Comparison of ENCODE assay signal across 8 cellular contexts in the genomic region with DNA sequence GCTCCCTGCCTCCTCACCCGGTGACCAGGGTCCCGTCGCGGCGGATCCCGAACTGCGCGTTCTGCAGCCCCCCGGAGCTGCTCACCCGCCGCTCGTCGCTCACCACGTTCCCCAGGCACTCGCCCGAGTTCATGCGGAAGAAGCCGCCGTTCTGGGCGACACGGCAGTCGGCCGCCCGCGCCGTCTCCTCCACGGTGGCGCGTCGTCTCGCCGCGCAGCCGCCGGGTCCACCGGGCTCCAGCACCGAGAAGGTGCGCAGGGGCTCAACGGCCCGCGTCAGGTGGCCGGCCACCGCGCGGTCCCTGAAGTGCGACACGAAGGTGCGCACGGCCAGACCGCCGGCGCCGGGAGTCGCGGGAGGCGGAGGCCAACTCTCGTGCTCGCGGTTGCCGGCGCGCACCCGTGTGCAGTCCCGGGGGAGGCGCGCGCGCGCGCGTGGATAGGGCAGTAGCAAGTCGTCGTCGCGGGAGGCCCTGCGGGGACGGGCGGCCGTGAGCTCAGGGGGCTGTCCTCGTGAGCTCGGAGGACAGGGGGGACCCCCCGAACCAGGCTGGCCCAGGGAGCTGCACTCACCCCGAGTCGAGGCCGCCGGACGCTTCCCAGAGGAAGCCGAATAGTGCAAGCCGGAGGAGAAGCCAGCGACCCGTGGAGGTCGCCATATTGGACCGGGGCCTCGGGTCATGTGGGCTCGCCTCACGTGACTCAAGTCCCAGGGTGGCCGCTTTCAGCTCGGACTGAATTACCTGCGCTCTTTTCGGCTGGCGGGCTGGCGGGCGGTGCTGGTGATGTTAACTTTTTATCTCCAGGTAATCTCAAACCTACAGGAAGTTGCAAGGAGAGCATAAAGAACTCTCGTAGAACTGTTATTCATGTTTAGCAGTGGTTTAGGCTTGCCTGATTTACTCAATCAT. TPM values are rescaled to one million over a fixed set of nuclear protein-coding genes. Genes with fewer than 3 reads are reported as not detected.
DNase-seq lines count a peak whose midpoint lies in the region; ATAC-seq and TF ChIP-seq lines count a peak whose summit lies in the region.

A gene with protein sequence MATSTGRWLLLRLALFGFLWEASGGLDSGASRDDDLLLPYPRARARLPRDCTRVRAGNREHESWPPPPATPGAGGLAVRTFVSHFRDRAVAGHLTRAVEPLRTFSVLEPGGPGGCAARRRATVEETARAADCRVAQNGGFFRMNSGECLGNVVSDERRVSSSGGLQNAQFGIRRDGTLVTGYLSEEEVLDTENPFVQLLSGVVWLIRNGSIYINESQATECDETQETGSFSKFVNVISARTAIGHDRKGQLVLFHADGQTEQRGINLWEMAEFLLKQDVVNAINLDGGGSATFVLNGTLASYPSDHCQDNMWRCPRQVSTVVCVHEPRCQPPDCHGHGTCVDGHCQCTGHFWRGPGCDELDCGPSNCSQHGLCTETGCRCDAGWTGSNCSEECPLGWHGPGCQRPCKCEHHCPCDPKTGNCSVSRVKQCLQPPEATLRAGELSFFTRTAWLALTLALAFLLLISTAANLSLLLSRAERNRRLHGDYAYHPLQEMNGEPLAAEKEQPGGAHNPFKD (minus strand): TSS at position 680 of the 911 bp plus-strand sequence. CDS start 21 bp downstream, at position 659.

- H3K4me3 Mint-ChIP-seq in activated CD8-positive, alpha-beta T cell treated with anti-CD3 and anti-CD28 coated beads, Interleukin-2, amount 10 ng/mL, durations not matched to agents 7 days and 5 days = peak within 1 kb of the TSS; percentile 82

- peak; percentile 88 for DNase-seq in NCI-H82 (lab: John Stamatoyannopoulos, UW)
- DNase-seq in activated CD8-positive, alpha-beta T cell treated with anti-CD3 and anti-CD28 coated beads, Interleukin-2, amount 10 ng/mL, durations not matched to agents 7 days and 5 days = peak; percentile 90
- DNase-seq in lower lobe of right lung = peak; percentile 94
- DNase-seq in stimulated activated CD4-positive, alpha-beta T cell treated with anti-CD3 and anti-CD28 coated beads, Interleukin-4, amount 100 ng/mL, for 48 hours (ENCODE audit: low read depth in 2 of 2) = peak; percentile 71 to 80

- intact Hi-C loops in lower lobe of right lung (cut with DNase I) = no loop called here

- H3K9me3 ChIP-seq in ectodermal cell (ENCODE audit: control insufficient read depth, low read length) (no peaks in the 10 kb centered on the region), lower lobe of right lung (no peaks in the 10 kb centered on the region)

- H3K27ac ChIP-seq in C4-2B = peak within 1 kb of the TSS; percentile 68
- peak within 1 kb of the TSS; percentile 32 for H3K27ac ChIP-seq in ectodermal cell (ENCODE audit: insufficient read depth, low read depth, low read length, poor library complexity, severe bottlenecking)
- peak within 1 kb of the TSS; percentile 81 for H3K27ac ChIP-seq in lower lobe of right lung

- H3K27ac Mint-ChIP-seq in activated CD8-positive, alpha-beta T cell treated with anti-CD3 and anti-CD28 coated beads, Interleukin-2, amount 10 ng/mL, durations not matched to agents 7 days and 5 days = peak within 1 kb of the TSS; percentile 86

- no peaks in the 10 kb centered on the region for H3K9me3 Mint-ChIP-seq in activated CD8-positive, alpha-beta T cell treated with anti-CD3 and anti-CD28 coated beads, Interleukin-2, amount 10 ng/mL, durations not matched to agents 7 days and 5 days (ENCODE audit: insufficient read depth)

- H3K36me3 ChIP-seq in ectodermal cell (ENCODE audit: control insufficient read depth, insufficient read depth, low read length) (no peaks in the 10 kb centered on the region), lower lobe of right lung (peaks cover 9% of the 10 kb centered on the region)

- POLR2A ChIA-PET in activated CD8-positive, alpha-beta T cell treated with anti-CD3 and anti-CD28 coated beads, Interleukin-2, amount 10 ng/mL, durations not matched to agents 7 days and 5 days (lab: Charles Lee) = interaction anchor here (0.6 to 3.9 kb wide), 5 partner anchors 11 to 357 kb away, joined by 3 to 18 read pairs (median 3); a partner anchor contains a TSS

- peaks cover 9% of the 10 kb centered on the region for H3K27me3 ChIP-seq in ectodermal cell (ENCODE audit: control insufficient read depth, insufficient read depth, low read length, poor library complexity, severe bottlenecking)
- H3K27me3 ChIP-seq in lower lobe of right lung (ENCODE audit: low read depth) = no peaks in the 10 kb centered on the region

- no peaks in the 10 kb centered on the region for H3K27me3 Mint-ChIP-seq in activated CD8-positive, alpha-beta T cell treated with anti-CD3 and anti-CD28 coated beads, Interleukin-2, amount 10 ng/mL, durations not matched to agents 7 days and 5 days (ENCODE audit: low read depth)

- ATAC-seq in GM19328 (IDR thresholded peaks at IDR 0.05; ENCODE audit: unreplicated experiment) (peak; percentile 70), HG03469 (IDR thresholded peaks at IDR 0.05; ENCODE audit: unreplicated experiment) (peak; percentile 65), lower lobe of right lung (peak; percentile 95 to 98)
- peak; percentile 96 for ATAC-seq in activated CD8-positive, alpha-beta T cell treated with anti-CD3 and anti-CD28 coated beads, Interleukin-2, amount 10 ng/mL, durations not matched to agents 7 days and 5 days

- TF ChIP-seq CTCF in C4-2B (conservative IDR thresholded peaks at IDR 0.05) = no peak
- TF ChIP-seq CTCF in lower lobe of right lung (IDR thresholded peaks at IDR 0.05) = no peak

- H3K4me3 ChIP-seq in ectodermal cell (ENCODE audit: insufficient read depth, low read depth, low read length) (peak within 1 kb of the TSS; percentile 86), lower lobe of right lung (peak within 1 kb of the TSS; percentile 95)

- H3K36me3 Mint-ChIP-seq in activated CD8-positive, alpha-beta T cell treated with anti-CD3 and anti-CD28 coated beads, Interleukin-2, amount 10 ng/mL, durations not matched to agents 7 days and 5 days (ENCODE audit: low read depth) = no peaks in the 10 kb centered on the region

- 1% methylated on average over 104 of the region's 104 CpGs for WGBS in ectodermal cell, 2 experiments

- CTCF ChIA-PET in activated CD8-positive, alpha-beta T cell treated with anti-CD3 and anti-CD28 coated beads, Interleukin-2, amount 10 ng/mL, durations not matched to agents 7 days and 5 days (lab: Charles Lee) = interaction anchor here (0.7 to 1.2 kb wide), 3 partner anchors 13 to 23 kb away, joined by 3 to 4 read pairs (median 3); no protein-coding TSS in a partner anchor

- H3K4me1 Mint-ChIP-seq in activated CD8-positive, alpha-beta T cell treated with anti-CD3 and anti-CD28 coated beads, Interleukin-2, amount 10 ng/mL, durations not matched to agents 7 days and 5 days (ENCODE audit: low read depth) = peaks cover 23% of the 10 kb centered on the region

- H3K4me1 ChIP-seq in ectodermal cell (ENCODE audit: control insufficient read depth, insufficient read depth, low read length) = peaks cover 11% of the 10 kb centered on the region
- H3K4me1 ChIP-seq in lower lobe of right lung = peaks cover 16% of the 10 kb centered on the region

RNA-seq across cellular contexts. Expression of the gene that starts here (rescaled TPM):
- 10 to 100 TPM; 15.6 TPM for total RNA-seq in activated CD8-positive, alpha-beta T cell treated with anti-CD3 and anti-CD28 coated beads, Interleukin-2, amount 10 ng/mL, durations not matched to agents 7 days and 5 days
- 11.1 TPM for polyA plus RNA-seq in ectodermal cell (2013, experiment 1 of 4)
- polyA plus RNA-seq in ectodermal cell (2013, experiment 2 of 4) = 8.4 TPM
- polyA plus RNA-seq in ectodermal cell (2013, experiment 3 of 4) = 7.8 TPM
- 8.5 TPM for polyA plus RNA-seq in ectodermal cell (2013, experiment 4 of 4)
- total RNA-seq in lower lobe of right lung = 24.1 TPM

Comparison
In these comparisons a context has a peak if more than half of its experiments do, and no peak if none do; other contexts are left out.
1. Peak in every context shown above with its lines: DNase-seq, ATAC-seq, H3K4me3 ChIP-seq and H3K27ac ChIP-seq.